24 cellular contexts compared by ENCODE assay signal in the genomic region with DNA sequence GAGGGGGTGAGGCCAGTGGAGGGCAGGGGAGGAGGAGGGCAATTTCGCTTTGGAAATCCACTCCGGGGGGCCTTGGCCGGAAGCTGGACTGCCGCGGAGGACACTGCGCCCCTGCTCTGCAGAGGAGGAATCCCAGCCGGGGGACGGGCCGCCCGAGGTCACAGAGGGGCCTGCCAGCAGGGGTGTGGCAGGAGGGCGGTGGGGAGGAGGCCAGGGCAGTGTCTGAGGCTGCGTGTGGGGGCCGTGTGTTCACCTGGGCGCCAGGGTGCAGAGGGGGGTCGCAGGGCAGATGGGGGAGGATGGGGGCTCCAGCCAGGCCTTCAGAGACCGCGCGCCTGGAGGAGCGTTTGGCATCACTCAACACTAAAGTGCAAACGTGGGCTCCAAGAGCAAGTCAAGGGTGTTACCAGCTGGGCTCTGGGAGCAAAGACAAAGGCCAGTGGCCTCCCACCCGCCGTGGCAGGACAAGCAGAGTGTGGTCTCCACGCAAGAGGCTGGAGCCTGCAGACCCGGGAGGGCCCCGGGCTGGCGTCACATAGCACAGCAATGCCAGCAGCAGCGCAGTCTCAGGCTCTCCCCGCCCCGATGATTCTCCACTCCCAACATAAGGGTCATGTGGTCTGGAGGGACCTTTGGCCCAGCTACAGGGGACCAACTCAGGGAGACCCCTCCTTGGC. TPM values are rescaled to one million over a fixed set of nuclear protein-coding genes. Genes with fewer than 3 reads are reported as not detected.
DNase-seq lines count a peak whose midpoint lies in the region; ATAC-seq, FAIRE-seq and TF ChIP-seq lines count a peak whose summit lies in the region.
"Had no signal": no experiment of that assay in that cellular context is flagged by ENCODE, and none has a peak within 500 bp of the region (broad histone marks: within the 10 kb centered on the region; RNA-seq: fewer than 3 reads in every experiment).

No MANE protein-coding gene starts in this region.

- FAIRE-seq in H1 (lab: Jason Lieb, UNC): no peak
- no peak for FAIRE-seq in keratinocyte (lab: Jason Lieb, UNC)
- FAIRE-seq: GM19239 had no signal

- H3K27me3 ChIP-seq in H1 (replicated peaks in 1 of 4; ENCODE audit: control insufficient read depth in 3 of 4, extremely low read depth in 1 of 4, insufficient read depth in 3 of 4, low read length in 3 of 4) (no peaks in the 10 kb centered on the region), keratinocyte (ENCODE audit: control insufficient read depth, extremely low read depth, insufficient read depth, low read length) (no peaks in the 10 kb centered on the region)
- H3K27me3 ChIP-seq: BLaER1, Peyer's patch, SJSA1 had no signal

- peak overlapping the region; percentile 16; the same call in 1 of the 2 replicates for H2BK5ac ChIP-seq in H1 (ENCODE audit: low read depth, low read length)

- no peak for TF ChIP-seq EP300 in H1 (IDR thresholded peaks at IDR 0.05; ENCODE audit: borderline replicate concordance in 1 of 2, low read depth in 2 of 2, low read length in 2 of 2)

- 92% methylated on average over 21 of the region's 29 CpGs; no CpG with 5 or more reads in 1 of the 2 experiments for WGBS in H1 (ENCODE audit: extremely low coverage in 1 of 2, insufficient coverage in 1 of 2, insufficient read length in 1 of 2, insufficient replicate concordance in 2 of 2, low coverage in 1 of 2, low lambda C conversion rate in 2 of 2, missing lambda C conversion rate in 1 of 2), 2 experiments

- no peaks in the 10 kb centered on the region for H3K79me1 ChIP-seq in H1 (ENCODE audit: low read depth, low read length)

- no peak overlapping the region for H3K23ac ChIP-seq in H1 (ENCODE audit: insufficient read length)

- no peak overlapping the region for H3K56ac ChIP-seq in H1 (replicated peaks; ENCODE audit: insufficient read length, low read depth, low read length)

- peak overlapping the region; percentile 99; the same call in 1 of the 2 replicates for H2BK12ac ChIP-seq in H1 (ENCODE audit: low read depth, low read length)

- H3K4me3 ChIP-seq in H1 (ENCODE audit: extremely low read depth in 1 of 4, insufficient read depth in 2 of 4, low read depth in 3 of 4, low read length in 4 of 4): no peak overlapping the region
- no peak overlapping the region for H3K4me3 ChIP-seq in keratinocyte (ENCODE audit: control insufficient read depth in 2 of 3, extremely low read depth in 1 of 3, insufficient read depth in 2 of 3, low read depth in 1 of 3, low read length in 3 of 3)
- H3K4me3 ChIP-seq: BLaER1, Peyer's patch, SJSA1 had no signal

- H3K9me3 ChIP-seq in H1 (ENCODE audit: insufficient read depth in 2 of 2, low read depth in 1 of 2, low read length in 1 of 2): peaks cover 10 to 23% of the 10 kb centered on the region in 2 experiments; a peak in 3 of 4 replicates
- peaks cover 3% of the 10 kb centered on the region for H3K9me3 ChIP-seq in keratinocyte (ENCODE audit: control insufficient read depth, low read depth, low read length)
- H3K9me3 ChIP-seq: BLaER1, Peyer's patch, SJSA1 had no signal

- H3K4me1 Mint-ChIP-seq in stimulated activated naive CD8-positive, alpha-beta T cell treated with anti-CD3 and anti-CD28 coated beads, Interleukin-15, amount 100 ng/mL, for 72 hours: no peaks in the 10 kb centered on the region
- H3K4me1 Mint-ChIP-seq: CD4-positive, CD25-positive, alpha-beta regulatory T cell had no signal

- no peak for DNase-seq in stimulated activated naive CD8-positive, alpha-beta T cell treated with anti-CD3 and anti-CD28 coated beads, Interleukin-15, amount 100 ng/mL, for 72 hours
- DNase-seq in stimulated activated naive CD8-positive, alpha-beta T cell treated with anti-CD3 and anti-CD28 coated beads, Interleukin-15, Interleukin-2, amounts not matched to agents 100 U/mL and 50 U/mL, for 24 hours: no peak
- no peak for DNase-seq in H1 (ENCODE audit: low read depth in 1 of 2, low spot score in 2 of 2)
- no peak for DNase-seq in keratinocyte (ENCODE audit: low read depth, low spot score)
- no peak for DNase-seq in RPMI8226
- DNase-seq in superior temporal gyrus (ENCODE audit: extremely low spot score): no peak
- DNase-seq in left lobe of liver (ENCODE audit: low spot score): no peak
- DNase-seq: CD4-positive, CD25-positive, alpha-beta regulatory T cell; DMS153; DND-41; H9; HFFc6; IMR-90; NCI-H1048; NCI-H1417; NCI-H1694; NCI-H2029 treated with DMSO at 0.1 percent for 48 hours; NCI-H526 treated with DMSO at 0.1 percent for 48 hours; Peyer's patch had no signal

- TF ChIP-seq CTCF in H1 (IDR thresholded peaks at IDR 0.05; ENCODE audit: control extremely low read depth in 1 of 3, insufficient read depth in 1 of 3, low read depth in 1 of 3, low read length in 3 of 3) (no peak), keratinocyte (optimal IDR thresholded peaks at IDR 0.05 in 1 of 3, IDR thresholded peaks at IDR 0.05 in 1 of 3, conservative IDR thresholded peaks at IDR 0.05 in 1 of 3; ENCODE audit: extremely low read depth in 1 of 3, insufficient read depth in 2 of 3, low read length in 3 of 3) (no peak)

- peaks cover 0 to 9% (median 2%) of the 10 kb centered on the region in 4 experiments; a peak in 3 of 7 replicates for H3K4me1 ChIP-seq in H1 (replicated peaks in 1 of 4; ENCODE audit: control insufficient read depth in 3 of 4, insufficient read depth in 4 of 4, low read length in 3 of 4)
- H3K4me1 ChIP-seq in keratinocyte (ENCODE audit: control insufficient read depth, extremely low read depth, insufficient read depth, low read length): peaks cover 38% of the 10 kb centered on the region

- no peak overlapping the region for H4K5ac ChIP-seq in H1 (ENCODE audit: insufficient read length, low read depth, low read length)

- no peak overlapping the region for H4K8ac ChIP-seq in H1 (ENCODE audit: extremely low read depth, insufficient read depth, low read length)

- H2AFZ ChIP-seq in H1 (ENCODE audit: low read length) (no peak overlapping the region), keratinocyte (ENCODE audit: control insufficient read depth, low read length) (no peak overlapping the region)

- no peak overlapping the region for H4K91ac ChIP-seq in H1 (replicated peaks; ENCODE audit: insufficient read length, low read length)

- H3K9me3 Mint-ChIP-seq in stimulated activated naive CD8-positive, alpha-beta T cell treated with anti-CD3 and anti-CD28 coated beads, Interleukin-15, amount 100 ng/mL, for 72 hours: no peaks in the 10 kb centered on the region
- H3K9me3 Mint-ChIP-seq: CD4-positive, CD25-positive, alpha-beta regulatory T cell had no signal

- H3K9ac ChIP-seq in H1 (replicated peaks in 1 of 4; ENCODE audit: extremely low read depth in 1 of 4, low read depth in 3 of 4, low read length in 3 of 4): no peak overlapping the region
- no peak overlapping the region for H3K9ac ChIP-seq in keratinocyte (ENCODE audit: control insufficient read depth, extremely low read depth, insufficient read depth, low read length)
- H3K9ac ChIP-seq: BLaER1 had no signal

- POLR2A ChIA-PET in H1 (lab: Charles Lee; ENCODE audit: partially characterized antibody): no interaction called here

- no peaks in the 10 kb centered on the region for H3K27me3 Mint-ChIP-seq in stimulated activated naive CD8-positive, alpha-beta T cell treated with anti-CD3 and anti-CD28 coated beads, Interleukin-15, amount 100 ng/mL, for 72 hours
- H3K27me3 Mint-ChIP-seq: CD4-positive, CD25-positive, alpha-beta regulatory T cell had no signal

- CTCF ChIA-PET in H1 (lab: Charles Lee; ENCODE audit: partially characterized antibody): interaction anchor here (0.7 to 1.8 kb wide), 3 partner anchors 10 to 168 kb away, joined by 3 to 5 read pairs (median 4); no protein-coding TSS in a partner anchor

- H4K20me1 ChIP-seq in H1 (replicated peaks in 1 of 2; ENCODE audit: control insufficient read depth in 1 of 2, insufficient read depth in 2 of 2, low read length in 2 of 2) (peaks cover 0 to 2% of the 10 kb centered on the region in 2 experiments), keratinocyte (ENCODE audit: control insufficient read depth, extremely low read depth, insufficient read depth, low read length) (no peaks in the 10 kb centered on the region)
- H4K20me1 ChIP-seq: BLaER1 had no signal

- H3K9me1 ChIP-seq in keratinocyte (ENCODE audit: control insufficient read depth, extremely low read depth, insufficient read depth, low read length): no peaks in the 10 kb centered on the region

- peak; percentile 39 for ATAC-seq in stimulated activated naive CD8-positive, alpha-beta T cell treated with anti-CD3 and anti-CD28 coated beads, Interleukin-15, amount 100 ng/mL, for 72 hours
- ATAC-seq in stimulated activated naive CD8-positive, alpha-beta T cell treated with anti-CD3 and anti-CD28 coated beads, Interleukin-15, Interleukin-2, amounts not matched to agents 100 U/mL and 50 U/mL, for 24 hours: no peak
- ATAC-seq in left lobe of liver: no peak
- no peak for ATAC-seq in HG03045 (IDR thresholded peaks at IDR 0.05; ENCODE audit: unreplicated experiment)
- ATAC-seq: Right ventricle myocardium inferior had no signal

- no peak overlapping the region for H3K4me3 Mint-ChIP-seq in stimulated activated naive CD8-positive, alpha-beta T cell treated with anti-CD3 and anti-CD28 coated beads, Interleukin-15, amount 100 ng/mL, for 72 hours
- H3K4me3 Mint-ChIP-seq: CD4-positive, CD25-positive, alpha-beta regulatory T cell; H9; HFFc6 had no signal

- no peak for TF ChIP-seq RAD21 in H1 (IDR thresholded peaks at IDR 0.05 in 1 of 2, conservative IDR thresholded peaks at IDR 0.05 in 1 of 2; ENCODE audit: low read depth in 2 of 2, low read length in 2 of 2)

- dilution Hi-C loops in keratinocyte (cut with MboI; ENCODE audit: extremely low pct_ligation_motif_present, low sequenced_read_pairs): no loop called here

- peak overlapping the region; percentile 0; the same call in 1 of the 2 replicates for H2BK15ac ChIP-seq in H1 (ENCODE audit: low read length)

- H2AK5ac ChIP-seq in H1 (ENCODE audit: low read depth, low read length): peak overlapping the region; percentile 97; the same call in 1 of the 2 replicates

- peak overlapping the region; percentile 23 for H3K4ac ChIP-seq in H1 (replicated peaks; ENCODE audit: insufficient read length, low read depth, low read length)

- H2BK20ac ChIP-seq in H1 (ENCODE audit: low read length): no peak overlapping the region

- no peak overlapping the region for H3K14ac ChIP-seq in H1 (ENCODE audit: insufficient read length)

- no peaks in the 10 kb centered on the region for H3K79me2 ChIP-seq in H1 (ENCODE audit: control insufficient read depth in 1 of 2, insufficient read depth in 2 of 2, low read length in 2 of 2)
- H3K79me2 ChIP-seq in keratinocyte (ENCODE audit: control insufficient read depth, insufficient read depth, low read length): no peaks in the 10 kb centered on the region

- peaks cover 4% of the 10 kb centered on the region; the same call in 1 of the 2 replicates for H3K23me2 ChIP-seq in H1 (ENCODE audit: low read depth, low read length)

- no peak overlapping the region for H3K18ac ChIP-seq in H1 (ENCODE audit: extremely low read depth, low read length)

- no peak overlapping the region for H3K27ac ChIP-seq in H1 (ENCODE audit: low read depth, low read length)
- H3K27ac ChIP-seq in keratinocyte (ENCODE audit: control insufficient read depth, insufficient read depth, low read length): peak overlapping the region; percentile 93
- H3K27ac ChIP-seq: BLaER1, Peyer's patch, SJSA1 had no signal

- no peaks in the 10 kb centered on the region for H3K36me3 ChIP-seq in H1 (ENCODE audit: control insufficient read depth in 2 of 4, insufficient read depth in 4 of 4, low read length in 3 of 4)
- H3K36me3 ChIP-seq in keratinocyte (ENCODE audit: control insufficient read depth in 2 of 2, extremely low read depth in 1 of 2, insufficient read depth in 2 of 2, low read length in 2 of 2): no peaks in the 10 kb centered on the region
- H3K36me3 ChIP-seq: BLaER1, Peyer's patch, SJSA1 had no signal

- no peak overlapping the region for H2BK120ac ChIP-seq in H1 (replicated peaks; ENCODE audit: low read depth, low read length)

- H3K4me2 ChIP-seq in H1 (ENCODE audit: insufficient read depth in 1 of 2, low read depth in 2 of 2, low read length in 2 of 2) (no peak overlapping the region), keratinocyte (ENCODE audit: control insufficient read depth, extremely low read depth, insufficient read depth, low read depth, low read length) (no peak overlapping the region)
- H3K4me2 ChIP-seq: BLaER1 had no signal

- H3K27ac Mint-ChIP-seq in stimulated activated naive CD8-positive, alpha-beta T cell treated with anti-CD3 and anti-CD28 coated beads, Interleukin-15, amount 100 ng/mL, for 72 hours: no peak overlapping the region
- H3K27ac Mint-ChIP-seq: CD4-positive, CD25-positive, alpha-beta regulatory T cell; HFFc6 had no signal

- no peak for TF ChIP-seq POLR2A in H1 (IDR thresholded peaks at IDR 0.05; ENCODE audit: control extremely low read depth in 1 of 2, low read depth in 2 of 2, low read length in 2 of 2)

RNA-seq across cellular contexts. Expression of gene DNAJB6, which starts 45.3 kb away (rescaled TPM):
- total RNA-seq in H1 (2021; fragmentation: NEBNext Ultra II Directional; extraction: Animal tissue kit (Norgen Biotek cat#: 25700)): 270 and 295 TPM in 2 replicates
- polyA plus RNA-seq in H1 (2011; rRNA removed) (117 and 166 TPM in 2 replicates), keratinocyte (76.8 to 163 TPM (median 152 TPM) in 3 replicates)
- polyA plus RNA-seq in H1 (2011; cell fraction: cytosol; rRNA removed): 170 TPM
- polyA plus RNA-seq in H1 (2011; cell fraction: nucleus; rRNA removed): 108 TPM
- polyA plus RNA-seq in H1 (2012, experiment 1 of 2): 237 to 389 TPM (median 263 TPM) in 4 replicates
- 129 TPM for polyA plus RNA-seq in H1 (2012, experiment 2 of 2)
- 323 TPM for polyA plus RNA-seq in H1 (2013, experiment 1 of 2)
- polyA plus RNA-seq in H1 (2013, experiment 2 of 2): 304 TPM
- 66.6 and 92.4 TPM in 2 replicates for polyA minus RNA-seq in H1 (2011; rRNA and poly(A)+ RNA removed)
- 170 TPM for polyA minus RNA-seq in H1 (2011; cell fraction: cytosol; rRNA and poly(A)+ RNA removed)
- polyA minus RNA-seq in H1 (2011; cell fraction: nucleus; rRNA and poly(A)+ RNA removed): 112 TPM
- 296 TPM for polyA plus RNA-seq in keratinocyte (2011; ENCODE audit: low read depth)
- 119 and 167 TPM in 2 replicates for polyA plus RNA-seq in keratinocyte (2011; cell fraction: cytosol; rRNA removed)
- polyA plus RNA-seq in keratinocyte (2011; cell fraction: nucleus; rRNA removed): 115 and 161 TPM in 2 replicates
- 190 TPM in 2 replicates for polyA plus RNA-seq in keratinocyte (2012; ENCODE audit: low replicate concordance)
- 26.5 to 60.8 TPM (median 29.4 TPM) in 3 replicates for polyA minus RNA-seq in keratinocyte
- 69.4 TPM for polyA minus RNA-seq in keratinocyte (2011; cell fraction: cytosol; rRNA and poly(A)+ RNA removed)
- 49.7 and 85.1 TPM in 2 replicates for polyA minus RNA-seq in keratinocyte (2011; cell fraction: nucleus; rRNA and poly(A)+ RNA removed)
- total RNA-seq in left lobe of liver: 26.3 TPM
